In the genomic region with DNA sequence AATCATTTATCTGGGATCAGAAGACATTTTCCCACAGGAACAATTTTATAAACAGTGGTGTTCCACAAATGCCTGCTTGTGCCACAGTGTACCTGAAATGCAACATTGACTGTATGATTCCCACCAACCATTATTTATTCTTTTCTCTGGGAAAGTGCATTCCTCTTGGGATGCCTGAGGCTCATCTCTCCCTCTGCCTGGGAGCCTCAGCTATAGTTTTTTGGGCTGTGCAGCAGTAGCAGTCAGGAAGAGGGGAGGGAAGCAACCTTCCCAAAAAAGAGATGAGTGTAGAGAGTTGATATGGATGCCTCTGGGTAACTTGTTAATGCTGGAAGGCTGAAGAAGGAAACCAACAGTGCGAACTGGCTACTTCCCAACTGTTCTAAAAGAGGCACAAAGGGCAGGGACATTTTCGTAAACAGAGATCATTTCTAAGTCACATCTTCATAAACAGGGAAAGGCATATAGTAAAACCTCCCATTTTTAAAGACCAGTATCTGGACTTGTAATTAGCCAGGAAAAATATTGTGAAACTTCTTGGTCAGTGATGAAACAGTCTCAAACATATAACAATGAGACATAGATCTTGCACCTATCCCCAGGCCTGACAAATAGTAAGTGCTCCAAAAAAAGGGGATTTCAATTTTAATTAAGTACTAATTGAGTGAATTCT, we compare ENCODE assay signal across 12 cellular contexts. TPM values are rescaled to one million over a fixed set of nuclear protein-coding genes. Genes with fewer than 3 reads are reported as not detected.
DNase-seq lines count a peak whose midpoint lies in the region; ATAC-seq and TF ChIP-seq lines count a peak whose summit lies in the region.
"Had no signal": no experiment of that assay in that cellular context is flagged by ENCODE, and none has a peak within 500 bp of the region (broad histone marks: within the 10 kb centered on the region; RNA-seq: fewer than 3 reads in every experiment).

No MANE protein-coding gene starts in this region.

- intact Hi-C loops in heart right ventricle (cut with DNase I) (loop anchor here in 1 of 10 donors (5.0 kb wide), 1 partner anchor 164 kb away; no protein-coding TSS in a partner anchor), CD14-positive monocyte (cut with micrococcal nuclease) (no loop called here)

- no peak for TF ChIP-seq CTCF in astrocyte of the spinal cord (IDR thresholded peaks at IDR 0.05; ENCODE audit: low read depth, low read length)
- no peak for TF ChIP-seq CTCF in heart right ventricle (IDR thresholded peaks at IDR 0.05)
- TF ChIP-seq CTCF in CD14-positive monocyte (IDR thresholded peaks at IDR 0.05) = no peak

- H3K27me3 Mint-ChIP-seq in CD14-positive monocyte (ENCODE audit: low read depth in 3 of 3) = peaks cover 2 to 15% (median 15%) of the 10 kb centered on the region in 3 donors

- no peaks in the 10 kb centered on the region for H3K27me3 ChIP-seq in heart right ventricle

- DNase-seq in ELF-1 (ENCODE audit: low read depth, low spot score) (peak; percentile 22), astrocyte of the spinal cord (ENCODE audit: low read depth, low spot score) (peak; percentile 26), heart right ventricle (no peak), renal cortical epithelial cell (ENCODE audit: low read depth) (peak; percentile 68), CD14-positive monocyte (ENCODE audit: low spot score) (no peak), NCI-H1417 (lab: John Stamatoyannopoulos, UW) (no peak)
- no peak for DNase-seq in activated T-cell treated with anti-CD3 and anti-CD28 coated beads, Interleukin-2, amount 50 U/mL, for 1 hour
- DNase-seq: KG1, NCI-H524 treated with DMSO at 0.1 percent for 48 hours, T-helper 2 cell had no signal

- no peak overlapping the region for H3K4me3 ChIP-seq in astrocyte of the spinal cord (ENCODE audit: low read depth, low read length)
- peak overlapping the region in 1 of 10 donors; percentile 69 for H3K4me3 ChIP-seq in heart right ventricle

- no peaks in the 10 kb centered on the region for H3K36me3 ChIP-seq in heart right ventricle

- peaks cover 0 to 2% (median 0%) of the 10 kb centered on the region in 7 donors for H3K9me3 Mint-ChIP-seq in CD14-positive monocyte

- peaks cover 6 to 48% (median 36%) of the 10 kb centered on the region in 9 donors for H3K4me1 ChIP-seq in heart right ventricle

- 19 to 33% methylated on average over 2 of the region's 2 CpGs for WGBS in heart right ventricle, 2 donors

- no peak overlapping the region for H3K27ac Mint-ChIP-seq in CD14-positive monocyte
- H3K27ac Mint-ChIP-seq: B cell had no signal

- no peaks in the 10 kb centered on the region for H3K4me1 Mint-ChIP-seq in CD14-positive monocyte
- H3K4me1 Mint-ChIP-seq: B cell had no signal

- peak overlapping the region; percentile 75 to 97 (median 90) for H3K27ac ChIP-seq in heart right ventricle

- no peak overlapping the region for H3K4me3 Mint-ChIP-seq in CD14-positive monocyte
- H3K4me3 Mint-ChIP-seq: B cell had no signal

- no peaks in the 10 kb centered on the region for H3K9me3 ChIP-seq in heart right ventricle

- in situ Hi-C loops in astrocyte of the spinal cord (cut with HindIII; ENCODE audit: low sequenced_read_pairs) = no loop called here

- peak in 5 of 8 donors; percentile 3 to 27 (median 16) for ATAC-seq in heart right ventricle
- ATAC-seq in HG03045 (IDR thresholded peaks at IDR 0.05; ENCODE audit: unreplicated experiment) = no peak

- H3K36me3 Mint-ChIP-seq in CD14-positive monocyte = no peaks in the 10 kb centered on the region

RNA-seq across cellular contexts. Expression of a gene that starts 1.4 kb away (rescaled TPM):
- total RNA-seq in heart right ventricle (100 to 1,000 TPM in 9 of 10 donors, 10 to 100 TPM in 1; 96.6 to 180 (median 132) TPM), renal cortical epithelial cell (155 and 181 TPM in 2 replicates)
- polyA plus RNA-seq in heart right ventricle (100 to 1,000 TPM in 1 of 2 donors, 10 to 100 TPM in 1; 69.9 to 119 TPM), CD14-positive monocyte (under 1 TPM in 1 of 2 donors, not detected in 1; 0.18 TPM)

Comparison
In these comparisons a context has a peak if more than half of its experiments do, and no peak if none do; other contexts are left out.
1. DNase-seq: peak in ELF-1 (single experiment), astrocyte of the spinal cord (single experiment) and renal cortical epithelial cell (single experiment); none in heart right ventricle (0 of 2), CD14-positive monocyte (single experiment), activated T-cell treated with anti-CD3 and anti-CD28 coated beads, Interleukin-2, amount 50 U/mL, for 1 hour (single experiment) and NCI-H1417 (0 of 3).